Comparison of ENCODE assay signal across 8 cellular contexts in the genomic region with DNA sequence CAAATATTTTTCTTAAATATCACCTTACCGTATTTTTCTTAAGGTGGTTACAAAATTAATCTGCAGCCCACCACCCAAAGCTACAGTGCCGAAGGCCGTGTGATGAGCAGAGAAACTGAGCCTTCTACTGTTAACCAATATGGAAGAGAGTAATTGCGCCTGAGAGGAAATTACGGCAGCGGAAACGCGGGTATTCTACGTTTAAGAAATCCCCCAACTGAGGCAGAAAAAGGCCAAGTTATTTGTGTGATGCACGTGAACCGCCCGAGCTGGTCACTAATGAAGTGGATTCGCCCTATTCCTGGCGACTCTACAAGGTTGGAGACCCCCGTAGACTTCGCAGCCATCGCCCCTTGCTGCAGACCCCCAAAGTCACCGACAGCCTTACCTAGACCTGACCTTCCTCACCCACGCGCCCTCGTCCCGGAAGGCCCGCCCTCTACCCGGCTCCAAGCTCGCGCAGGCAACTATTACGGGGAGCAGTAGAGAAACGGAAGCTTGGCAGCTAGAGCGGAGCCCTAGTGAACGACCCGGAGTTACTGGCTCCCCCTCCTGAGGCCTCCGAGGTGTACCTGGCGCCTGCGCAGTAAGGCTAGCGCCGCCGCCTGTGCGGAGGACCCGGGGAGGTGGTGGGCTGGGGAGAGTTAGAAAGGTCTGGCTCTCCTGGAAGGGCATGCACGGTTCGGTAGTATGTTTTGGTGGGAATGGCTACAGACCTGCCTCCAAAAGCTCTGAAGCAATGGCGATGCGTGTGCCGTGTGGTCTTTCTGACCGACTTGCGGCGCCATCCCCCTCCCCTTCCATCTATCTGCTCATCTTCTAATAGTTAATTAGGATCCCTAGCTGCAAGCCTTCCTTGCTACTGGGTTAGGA. TPM values are rescaled to one million over a fixed set of nuclear protein-coding genes. Genes with fewer than 3 reads are reported as not detected.
DNase-seq lines count a peak whose midpoint lies in the region; ATAC-seq and TF ChIP-seq lines count a peak whose summit lies in the region.

A gene (minus strand): TSS at position 430 of the 873 bp plus-strand sequence. CDS start 4,319 bp downstream, outside the sequence.

- 0 out of 2 replicates have a peak, but pooled peaks cover 3% of the 10 kb centered on the region for H3F3A ChIP-seq in DOHH2 (ENCODE audit: control insufficient read depth, insufficient read depth)

- H3K4me1 ChIP-seq in DOHH2 (ENCODE audit: control insufficient read depth, low read length) (peaks cover 27% of the 10 kb centered on the region), Peyer's patch (peaks cover 0 to 7% (median 3%) of the 10 kb centered on the region in 4 donors), esophagus muscularis mucosa (peaks cover 11 to 24% (median 14%) of the 10 kb centered on the region in 4 donors), muscle layer of duodenum (ENCODE audit: control insufficient read depth in 1 of 2, insufficient read depth in 2 of 2, low read length in 2 of 2) (peaks cover 5 to 7% of the 10 kb centered on the region in 2 donors)

- peaks cover 32% of the 10 kb centered on the region for H3K36me3 ChIP-seq in DOHH2 (ENCODE audit: control insufficient read depth, low read length)
- H3K36me3 ChIP-seq in KOPT-K1 (ENCODE audit: insufficient read depth, low read length), result peaks cover 11% of the 10 kb centered on the region
- H3K36me3 ChIP-seq in Peyer's patch, result peaks cover 0 to 4% (median 0%) of the 10 kb centered on the region in 3 donors
- H3K36me3 ChIP-seq in esophagus muscularis mucosa, result peaks cover 2 to 9% (median 7%) of the 10 kb centered on the region in 4 donors
- peaks cover 0 to 6% of the 10 kb centered on the region in 2 donors for H3K36me3 ChIP-seq in muscle layer of duodenum (ENCODE audit: control insufficient read depth in 1 of 2, insufficient read depth in 2 of 2, low read length in 2 of 2)

- no peaks in the 10 kb centered on the region for H3K9me2 ChIP-seq in DOHH2 (replicated peaks; ENCODE audit: control insufficient read depth, low read length)

- TF ChIP-seq CTCF in DOHH2 (IDR thresholded peaks at IDR 0.05; ENCODE audit: low read depth, low read length, poor library complexity, severe bottlenecking) (peak; percentile 96), Peyer's patch (IDR thresholded peaks at IDR 0.05) (peak in 4 of 6 experiments; percentile 9 to 46 (median 27)), esophagus muscularis mucosa (IDR thresholded peaks at IDR 0.05) (peak; percentile 24 to 64 (median 52))

- H4K20me1 ChIP-seq in DOHH2 (ENCODE audit: control insufficient read depth, insufficient read depth, low read depth, low read length), result no peaks in the 10 kb centered on the region

- TF ChIP-seq POLR2A in Peyer's patch (IDR thresholded peaks at IDR 0.05), result peak; percentile 72 to 75
- no peak for TF ChIP-seq POLR2A in esophagus muscularis mucosa (IDR thresholded peaks at IDR 0.05; ENCODE audit: low read depth)

- WGBS in esophagus muscularis mucosa, result 1% methylated on average over 24 of the region's 47 CpGs

- H3K27me3 ChIP-seq in DOHH2 (ENCODE audit: control insufficient read depth, low read length) (peaks cover 6% of the 10 kb centered on the region; the same call in 1 of the 2 replicates), Peyer's patch (no peaks in the 10 kb centered on the region), esophagus muscularis mucosa (no peaks in the 10 kb centered on the region), muscle layer of duodenum (ENCODE audit: low read depth, low read length) (no peaks in the 10 kb centered on the region)

- H3K9me3 ChIP-seq in DOHH2 (ENCODE audit: control insufficient read depth, insufficient read depth, low read length) (no peaks in the 10 kb centered on the region), KOPT-K1 (ENCODE audit: insufficient read depth, low read length, poor library complexity, severe bottlenecking) (peaks cover 7% of the 10 kb centered on the region), Peyer's patch (no peaks in the 10 kb centered on the region), esophagus muscularis mucosa (no peaks in the 10 kb centered on the region), muscle layer of duodenum (ENCODE audit: control insufficient read depth in 1 of 2, low read length in 2 of 2) (no peaks in the 10 kb centered on the region)

- intact Hi-C loops in esophagus muscularis mucosa (cut with DNase I), result loop anchor here (1.0 to 10.0 kb wide), 3 partner anchors 202 to 530 kb away; a partner anchor contains a TSS

- DNase-seq in Peyer's patch (peak; percentile 92 to 97 (median 94)), esophagus muscularis mucosa (ENCODE audit: extremely low spot score) (peak; percentile 97)
- DNase-seq in activated T-cell treated with anti-CD3 and anti-CD28 coated beads, Interleukin-2, amount 50 U/mL, for 48 hours, result peak; percentile 96
- DNase-seq in stimulated activated CD8-positive, alpha-beta memory T cell treated with anti-CD3 and anti-CD28 coated beads, Interleukin-7, amount 100 ng/mL, for 4 hours (ENCODE audit: low read depth in 2 of 2), result peak; percentile 94 to 95

- TF ChIP-seq EP300 in esophagus muscularis mucosa (IDR thresholded peaks at IDR 0.05), result peak; percentile 31

- peak within 1 kb of the TSS; percentile 61 for H3K27ac ChIP-seq in DOHH2 (ENCODE audit: low read depth, low read length)
- peak within 1 kb of the TSS; percentile 90 for H3K27ac ChIP-seq in KOPT-K1 (ENCODE audit: low read depth, low read length, poor library complexity, severe bottlenecking)
- peak within 1 kb of the TSS; percentile 85 to 90 (median 86) for H3K27ac ChIP-seq in Peyer's patch
- H3K27ac ChIP-seq in esophagus muscularis mucosa (replicated peaks in 1 of 4), result peak within 1 kb of the TSS; percentile 86 to 91 (median 86)
- peak within 1 kb of the TSS; percentile 93 for H3K27ac ChIP-seq in muscle layer of duodenum (ENCODE audit: low read length)

- peak within 1 kb of the TSS; percentile 82 for H3K4me2 ChIP-seq in DOHH2 (ENCODE audit: low read length)

- ATAC-seq in GM21786 (IDR thresholded peaks at IDR 0.05; ENCODE audit: unreplicated experiment), result peak; percentile 98

- peaks cover 44% of the 10 kb centered on the region for H3K79me2 ChIP-seq in DOHH2 (ENCODE audit: control insufficient read depth, low read length)

- H3K4me3 ChIP-seq in DOHH2 (ENCODE audit: low read length) (peak within 1 kb of the TSS; percentile 91), Peyer's patch (peak within 1 kb of the TSS; percentile 54 to 80 (median 70)), esophagus muscularis mucosa (peak within 1 kb of the TSS; percentile 65 to 80 (median 68)), muscle layer of duodenum (ENCODE audit: low read depth in 1 of 2, low read length in 2 of 2) (peak within 1 kb of the TSS; percentile 69 to 97)

RNA-seq across cellular contexts. Expression of the gene that starts here (rescaled TPM):
- total RNA-seq in Peyer's patch (10 to 100 TPM in 3 of 4 donors, 1 to 10 TPM in 1; 8.3 to 35.5 (median 22.5) TPM), esophagus muscularis mucosa (10 to 100 TPM; 13.6 to 27.8 (median 25.3) TPM)

Comparison
In these comparisons a context has a peak if more than half of its experiments do, and no peak if none do; other contexts are left out.
1. Peak in every context shown above with its lines: DNase-seq, ATAC-seq, H3K4me3 ChIP-seq and H3K27ac ChIP-seq.
2. CTCF ChIP-seq: peak in every context shown above with its lines; median percentile 96 in DOHH2; 52 in esophagus muscularis mucosa; 27 in Peyer's patch.